In genomic region chr11:65422633-65423515, GRCh38 we compare ENCODE assay signal across 8 cellular contexts.
DNase-seq lines count a peak whose midpoint lies in the region; ATAC-seq lines count a peak whose summit lies in the region.

Gene NEAT1, plus strand, starts transcription at chr11:65422798.

- no peak for ATAC-seq in GM19035 (IDR thresholded peaks at IDR 0.05; ENCODE audit: unreplicated experiment)

- H3K27ac ChIP-seq in caudate nucleus (ENCODE audit: low read depth, low read length) = peak within 1 kb of the TSS; percentile 99

- DNase-seq in DMS153 treated with DMSO at 0.1 percent for 48 hours (lab: John Stamatoyannopoulos, UW; ENCODE audit: unreplicated experiment) = peak; percentile 64
- DNase-seq in DMS153 (lab: John Stamatoyannopoulos, UW) = no peak
- peak; percentile 59 for DNase-seq in NCI-H2171 treated with DMSO at 0.1 percent for 48 hours (lab: John Stamatoyannopoulos, UW)
- peak; percentile 85 for DNase-seq in activated CD4-positive, CD25-positive, alpha-beta regulatory T cell treated with anti-CD3 and anti-CD28 coated beads, Interleukin-2, amount 50 U/mL, for 16 hours (ENCODE audit: low read depth, low spot score)
- DNase-seq in caudate nucleus (lab: John Stamatoyannopoulos, UW) = peak in 60 of 61 donors; percentile 55 to 95 (median 86)
- peak; percentile 97 for DNase-seq in islet precursor cell
- peak; percentile 92 to 97 (median 92) for DNase-seq in stimulated activated CD4-positive, alpha-beta T cell treated with anti-CD3 and anti-CD28 coated beads, Interleukin-12 subunit alpha, Interleukin-12 subunit beta, amount 100 ng/mL, for 48 hours (ENCODE audit: low read depth in 2 of 3, low spot score in 1 of 3)
